ENCODE assay signal across 8 cellular contexts in genomic region chrX:3713937-3714434, GRCh38. TPM values are rescaled to one million over a fixed set of nuclear protein-coding genes. Genes with fewer than 3 reads are reported as not detected.
DNase-seq lines count a peak whose midpoint lies in the region; ATAC-seq and TF ChIP-seq lines count a peak whose summit lies in the region.

No MANE protein-coding gene starts in this region.

- WGBS in ectodermal cell, 2 experiments: 7 to 8% methylated on average over 15 of the region's 15 CpGs

- H3K4me2 ChIP-seq in DND-41 (ENCODE audit: insufficient read depth, low read length): peak overlapping the region; percentile 70

- H3K9me3 ChIP-seq in DND-41 (ENCODE audit: insufficient read depth, low read length, severe bottlenecking) (no peaks in the 10 kb centered on the region), ectodermal cell (ENCODE audit: control insufficient read depth, low read length) (no peaks in the 10 kb centered on the region), neuron (ENCODE audit: low read length) (no peaks in the 10 kb centered on the region)

- peaks cover 25% of the 10 kb centered on the region for H3K4me1 ChIP-seq in DND-41 (ENCODE audit: insufficient read depth, low read length)
- H3K4me1 ChIP-seq in ectodermal cell (ENCODE audit: control insufficient read depth, insufficient read depth, low read length): no peaks in the 10 kb centered on the region
- peaks cover 2% of the 10 kb centered on the region for H3K4me1 ChIP-seq in neuron (ENCODE audit: insufficient read depth, low read length)

- peaks cover 13% of the 10 kb centered on the region; the same call in 1 of the 2 replicates for H4K20me1 ChIP-seq in DND-41 (ENCODE audit: insufficient read depth, low read length)

- H3K27me3 ChIP-seq in DND-41 (ENCODE audit: insufficient read depth, low read length, poor library complexity): no peaks in the 10 kb centered on the region
- H3K27me3 ChIP-seq in ectodermal cell (ENCODE audit: control insufficient read depth, insufficient read depth, low read length, poor library complexity, severe bottlenecking): peaks cover 36% of the 10 kb centered on the region
- no peaks in the 10 kb centered on the region for H3K27me3 ChIP-seq in neuron (ENCODE audit: insufficient read depth, low read length)

- peak overlapping the region; percentile 79 for H3K9ac ChIP-seq in DND-41 (ENCODE audit: low read depth, low read length)

- ATAC-seq in DND-41 (ENCODE audit: insufficient read depth, low read depth) (no peak), GM18505 (IDR thresholded peaks at IDR 0.05; ENCODE audit: unreplicated experiment) (no peak), GM18873 (IDR thresholded peaks at IDR 0.05; ENCODE audit: low FRiP score, unreplicated experiment) (no peak)

- peak overlapping the region; percentile 78 for H2AFZ ChIP-seq in DND-41 (ENCODE audit: low read depth, low read length)
- peak overlapping the region; percentile 69 for H2AFZ ChIP-seq in neuron (ENCODE audit: low read depth, low read length)

- TF ChIP-seq CTCF in DND-41 (IDR thresholded peaks at IDR 0.05; ENCODE audit: borderline replicate concordance, extremely low read depth, low read length, poor library complexity, severe bottlenecking) (no peak), LNCaP clone FGC (IDR thresholded peaks at IDR 0.05; ENCODE audit: control insufficient read depth, extremely low read depth, insufficient read depth) (no peak)

- H3K4me3 ChIP-seq in DND-41 (ENCODE audit: low read depth in 1 of 2, low read length in 2 of 2) (peak overlapping the region; percentile 27 to 76; a peak in 3 of 4 replicates), LNCaP clone FGC (ENCODE audit: low read depth, low read length) (peak overlapping the region; percentile 52), ectodermal cell (ENCODE audit: insufficient read depth, low read depth, low read length) (peak overlapping the region; percentile 57), neuron (ENCODE audit: low read length) (peak overlapping the region; percentile 62)

- no peaks in the 10 kb centered on the region for H3K36me3 ChIP-seq in DND-41 (ENCODE audit: insufficient read depth, low read length)
- no peaks in the 10 kb centered on the region for H3K36me3 ChIP-seq in ectodermal cell (ENCODE audit: control insufficient read depth, insufficient read depth, low read length)
- H3K36me3 ChIP-seq in neuron (ENCODE audit: insufficient read depth, low read length): no peaks in the 10 kb centered on the region

- peaks cover 40% of the 10 kb centered on the region for H3K79me2 ChIP-seq in DND-41 (ENCODE audit: insufficient read depth, low read length)

- TF ChIP-seq POLR2A in GM18505 (IDR thresholded peaks at IDR 0.05; ENCODE audit: borderline replicate concordance, extremely low read depth, insufficient read depth, insufficient read length): no peak

- peak overlapping the region; percentile 64 for H3K27ac ChIP-seq in DND-41 (ENCODE audit: low read length)
- H3K27ac ChIP-seq in ectodermal cell (ENCODE audit: insufficient read depth, low read depth, low read length, poor library complexity, severe bottlenecking): no peak overlapping the region

- DNase-seq in DND-41: no peak
- DNase-seq in LNCaP clone FGC (ENCODE audit: low read depth): no peak
- no peak for DNase-seq in NCI-H2196 (lab: John Stamatoyannopoulos, UW; ENCODE audit: unreplicated experiment)
- no peak for DNase-seq in GM19238 (ENCODE audit: insufficient read length, low spot score)

RNA-seq across cellular contexts. Expression of gene PRKX, which starts 0.5 kb away (rescaled TPM):
- 21.2 TPM for polyA plus RNA-seq in ectodermal cell (2013, experiment 1 of 4)
- polyA plus RNA-seq in ectodermal cell (2013, experiment 2 of 4): 18.3 TPM
- 16.4 TPM for polyA plus RNA-seq in ectodermal cell (2013, experiment 3 of 4)
- polyA plus RNA-seq in ectodermal cell (2013, experiment 4 of 4): 16.0 TPM
